27 cellular contexts compared by ENCODE assay signal in genomic region chr7:80259-81236, GRCh38.
DNase-seq lines count a peak whose midpoint lies in the region; ATAC-seq and TF ChIP-seq lines count a peak whose summit lies in the region.
"Had no signal": no experiment of that assay in that cellular context is flagged by ENCODE, and none has a peak within 500 bp of the region (broad histone marks: within the 10 kb centered on the region; RNA-seq: fewer than 3 reads in every experiment).

No MANE protein-coding gene starts in this region.

- H3K4me3 ChIP-seq in Karpas-422 (ENCODE audit: low read length) (no peak overlapping the region), left lung (no peak overlapping the region), sigmoid colon (no peak overlapping the region)
- H3K4me3 ChIP-seq: cardiac muscle cell, thyroid gland had no signal

- H4K20me1 ChIP-seq in Karpas-422 (ENCODE audit: insufficient read depth, low read depth, low read length): peaks cover 4% of the 10 kb centered on the region; the same call in 1 of the 2 replicates

- no peaks in the 10 kb centered on the region for H3K9me2 ChIP-seq in Karpas-422 (replicated peaks; ENCODE audit: insufficient read depth, low read length)

- no peak overlapping the region for H3K27ac Mint-ChIP-seq in endothelial cell (ENCODE audit: unreplicated experiment)
- H3K27ac Mint-ChIP-seq: activated CD8-positive, alpha-beta T cell treated with anti-CD3 and anti-CD28 coated beads, Interleukin-2, amount 10 ng/mL, durations not matched to agents 7 days and 5 days; activated naive CD4-positive, alpha-beta T cell treated with anti-CD3 and anti-CD28 coated beads, Interleukin-2, amount 50 U/mL, for 72 hours; activated T-helper 1 cell treated with anti-CD3 and anti-CD28 coated beads, Interleukin-12 subunit alpha, Interleukin-12 subunit beta, Interleukin-2, Interleukin-4 antibody, amounts not matched to agents 30 ng/mL and 10 ng/mL and 1 ng/mL, durations not matched to agents 14 hours and 24 hours and 36 hours; CD8-positive, alpha-beta memory T cell; stimulated activated naive B cell treated with anti-CD40 and anti-IgM and Interleukin-4, amounts not matched to agents 10 μg/mL and 1 μg/mL and 100 μg/mL, for 72 hours; T-helper 1 cell treated with Interleukin-12 subunit alpha and Interleukin-12 subunit beta and Interleukin-4 antibody, amounts not matched to agents 30 μg/mL and 1 μg/mL, for 36 hours had no signal

- H2AFZ ChIP-seq in Karpas-422 (ENCODE audit: low read length): no peak overlapping the region

- H3K27ac ChIP-seq in Karpas-422 (ENCODE audit: low read length) (no peak overlapping the region), left lung (no peak overlapping the region), sigmoid colon (no peak overlapping the region)
- H3K27ac ChIP-seq: cardiac muscle cell, neutrophil, thyroid gland had no signal

- H3K36me3 Mint-ChIP-seq in endothelial cell (ENCODE audit: low read depth, unreplicated experiment): peaks cover 8% of the 10 kb centered on the region
- H3K36me3 Mint-ChIP-seq: activated naive CD4-positive, alpha-beta T cell treated with anti-CD3 and anti-CD28 coated beads, Interleukin-2, amount 50 U/mL, for 72 hours; CD8-positive, alpha-beta memory T cell; stimulated activated naive B cell treated with anti-CD40 and anti-IgM and Interleukin-4, amounts not matched to agents 10 μg/mL and 1 μg/mL and 100 μg/mL, for 72 hours had no signal

- H3K4me1 Mint-ChIP-seq in endothelial cell (ENCODE audit: unreplicated experiment): no peaks in the 10 kb centered on the region
- H3K4me1 Mint-ChIP-seq: CD8-positive, alpha-beta memory T cell had no signal

- TF ChIP-seq POLR2A in sigmoid colon (IDR thresholded peaks at IDR 0.05): no peak

- intact Hi-C loops in left lung (cut with DNase I): no loop called here
- intact Hi-C loops in sigmoid colon (cut with DNase I): no loop called here

- H3K27me3 Mint-ChIP-seq in endothelial cell (ENCODE audit: unreplicated experiment): peaks cover 16% of the 10 kb centered on the region

- H3K4me2 ChIP-seq in Karpas-422 (ENCODE audit: low read depth, low read length, poor library complexity, severe bottlenecking): no peak overlapping the region

- H3K36me3 ChIP-seq in Karpas-422 (ENCODE audit: insufficient read depth, low read length) (no peaks in the 10 kb centered on the region), left lung (no peaks in the 10 kb centered on the region), sigmoid colon (no peaks in the 10 kb centered on the region)
- H3K36me3 ChIP-seq: cardiac muscle cell, neutrophil, thyroid gland had no signal

- H3K27me3 ChIP-seq in Karpas-422 (ENCODE audit: low read length): no peaks in the 10 kb centered on the region
- H3K27me3 ChIP-seq in left lung: peaks cover 0 to 28% of the 10 kb centered on the region in 2 donors
- H3K27me3 ChIP-seq in sigmoid colon: no peaks in the 10 kb centered on the region
- H3K27me3 ChIP-seq: cardiac muscle cell, neutrophil, thyroid gland had no signal

- no peaks in the 10 kb centered on the region for H3K79me2 ChIP-seq in Karpas-422 (ENCODE audit: low read length)

- TF ChIP-seq CTCF in left lung (IDR thresholded peaks at IDR 0.05) (no peak), sigmoid colon (IDR thresholded peaks at IDR 0.05) (no peak), endothelial cell (IDR thresholded peaks at IDR 0.05; ENCODE audit: unreplicated experiment) (no peak)

- WGBS in sigmoid colon, 2 donors: 91 to 92% methylated on average over 35 of the region's 35 CpGs

- ATAC-seq in left lung (no peak), HG03378 (IDR thresholded peaks at IDR 0.05; ENCODE audit: unreplicated experiment) (no peak), HG03342 (IDR thresholded peaks at IDR 0.05; ENCODE audit: unreplicated experiment) (no peak)
- ATAC-seq: activated CD8-positive, alpha-beta T cell treated with anti-CD3 and anti-CD28 coated beads, Interleukin-2, amount 10 ng/mL, durations not matched to agents 7 days and 5 days; activated naive CD4-positive, alpha-beta T cell treated with anti-CD3 and anti-CD28 coated beads, Interleukin-2, amount 50 U/mL, for 72 hours; stimulated activated naive B cell treated with anti-CD40 and anti-IgM and Interleukin-4, amounts not matched to agents 10 μg/mL and 1 μg/mL and 100 μg/mL, for 72 hours had no signal

- peak; percentile 33 for DNase-seq in activated CD8-positive, alpha-beta memory T cell treated with anti-CD3 and anti-CD28 coated beads, Interleukin-2, amount 50 U/mL, for 48 hours
- DNase-seq in activated CD8-positive, alpha-beta memory T cell treated with anti-CD3 and anti-CD28 coated beads for 24 hours: no peak
- DNase-seq in Karpas-422 (peak; percentile 10), left lung (peak; percentile 15 to 70), sigmoid colon (peak; percentile 65), endothelial cell (ENCODE audit: low spot score) (no peak)
- DNase-seq: 8988T; activated CD4-positive, alpha-beta T cell treated with anti-CD3 and anti-CD28 coated beads for 1 hour; activated CD8-positive, alpha-beta T cell treated with anti-CD3 and anti-CD28 coated beads, Interleukin-2, amount 10 ng/mL, durations not matched to agents 7 days and 5 days; anterior cingulate cortex; DMS79; GOT3; Kasumi-1; NCI-H1694; NCI-H2171; NCI-H510A treated with DMSO at 0.1 percent for 48 hours; stimulated activated CD4-positive, alpha-beta T cell treated with anti-CD3 and anti-CD28 coated beads, Interleukin-2, amount 100 ng/mL, for 48 hours; stimulated activated naive B cell treated with anti-CD40 and anti-IgM and Interleukin-4, amounts not matched to agents 10 μg/mL and 1 μg/mL and 100 μg/mL, for 72 hours; thyroid gland had no signal

- no peaks in the 10 kb centered on the region for H3K4me1 ChIP-seq in Karpas-422 (ENCODE audit: low read length)
- peaks cover 0 to 6% of the 10 kb centered on the region in 2 donors for H3K4me1 ChIP-seq in left lung
- peaks cover 0 to 12% (median 8%) of the 10 kb centered on the region in 4 donors for H3K4me1 ChIP-seq in sigmoid colon

- no peaks in the 10 kb centered on the region for H3K9me3 ChIP-seq in Karpas-422 (ENCODE audit: low read length)
- no peaks in the 10 kb centered on the region for H3K9me3 ChIP-seq in left lung
- no peaks in the 10 kb centered on the region for H3K9me3 ChIP-seq in sigmoid colon
- H3K9me3 ChIP-seq: neutrophil, thyroid gland had no signal

- H3K4me3 Mint-ChIP-seq in endothelial cell (ENCODE audit: unreplicated experiment): no peak overlapping the region
- H3K4me3 Mint-ChIP-seq: activated CD8-positive, alpha-beta T cell treated with anti-CD3 and anti-CD28 coated beads, Interleukin-2, amount 10 ng/mL, durations not matched to agents 7 days and 5 days; activated T-helper 1 cell treated with anti-CD3 and anti-CD28 coated beads, Interleukin-12 subunit alpha, Interleukin-12 subunit beta, Interleukin-2, Interleukin-4 antibody, amounts not matched to agents 30 ng/mL and 10 ng/mL and 1 ng/mL, durations not matched to agents 14 hours and 24 hours and 36 hours; CD8-positive, alpha-beta memory T cell; stimulated activated naive B cell treated with anti-CD40 and anti-IgM and Interleukin-4, amounts not matched to agents 10 μg/mL and 1 μg/mL and 100 μg/mL, for 72 hours; T-helper 1 cell treated with Interleukin-12 subunit alpha and Interleukin-12 subunit beta and Interleukin-4 antibody, amounts not matched to agents 30 μg/mL and 1 μg/mL, for 36 hours had no signal

- TF ChIP-seq EP300 in sigmoid colon (IDR thresholded peaks at IDR 0.05): no peak

- H3K9ac ChIP-seq in Karpas-422 (ENCODE audit: low read length): no peak overlapping the region

- H3K9me3 Mint-ChIP-seq in endothelial cell (ENCODE audit: unreplicated experiment): no peaks in the 10 kb centered on the region
- H3K9me3 Mint-ChIP-seq: activated naive CD4-positive, alpha-beta T cell treated with anti-CD3 and anti-CD28 coated beads, Interleukin-2, amount 50 U/mL, for 72 hours; activated T-helper 1 cell treated with anti-CD3 and anti-CD28 coated beads, Interleukin-12 subunit alpha, Interleukin-12 subunit beta, Interleukin-2, Interleukin-4 antibody, amounts not matched to agents 30 ng/mL and 10 ng/mL and 1 ng/mL, durations not matched to agents 14 hours and 24 hours and 36 hours; CD8-positive, alpha-beta memory T cell; stimulated activated naive B cell treated with anti-CD40 and anti-IgM and Interleukin-4, amounts not matched to agents 10 μg/mL and 1 μg/mL and 100 μg/mL, for 72 hours; T-helper 1 cell treated with Interleukin-12 subunit alpha and Interleukin-12 subunit beta and Interleukin-4 antibody, amounts not matched to agents 30 μg/mL and 1 μg/mL, for 36 hours had no signal

Comparison
In these comparisons a context has a peak if more than half of its experiments do, and no peak if none do; other contexts are left out.
1. DNase-seq: peak in activated CD8-positive, alpha-beta memory T cell treated with anti-CD3 and anti-CD28 coated beads, Interleukin-2, amount 50 U/mL, for 48 hours (single experiment), Karpas-422 (single experiment), left lung (2 of 2) and sigmoid colon (single experiment); none in activated CD8-positive, alpha-beta memory T cell treated with anti-CD3 and anti-CD28 coated beads for 24 hours (single experiment) and endothelial cell (single experiment).